Comparison of ENCODE assay signal across 24 cellular contexts in genomic region chr9:118659011-118659410, GRCh38.
"Had no signal": no experiment of that assay in that cellular context is flagged by ENCODE, and none has a peak within 500 bp of the region (broad histone marks: within the 10 kb centered on the region; RNA-seq: fewer than 3 reads in every experiment).

No MANE protein-coding gene starts in this region.

- H3K36me3 ChIP-seq: neutrophil, pancreas, right lobe of liver, sigmoid colon, stomach, thoracic aorta, thyroid gland, tibial nerve, upper lobe of left lung, uterus had no signal

- H3K27me3 ChIP-seq: neutrophil, pancreas, right lobe of liver, sigmoid colon, stomach, thyroid gland, tibial nerve, upper lobe of left lung, uterus had no signal

- DNase-seq: naive thymus-derived CD8-positive, alpha-beta T cell; nephron progenitor cell; nucleus accumbens; pancreas; psoas muscle; right cardiac atrium; right lobe of liver; sigmoid colon; small intestine; stimulated activated CD4-positive, alpha-beta T cell treated with anti-CD3 and anti-CD28 coated beads, Interleukin-15, amount 100 ng/mL, for 24 hours; stimulated activated CD4-positive, alpha-beta T cell treated with anti-CD3 and anti-CD28 coated beads, Interleukin-2, amount 100 ng/mL, for 24 hours; stimulated activated CD4-positive, alpha-beta T cell treated with anti-CD3 and anti-CD28 coated beads, Interleukin-2, amount 100 ng/mL, for 48 hours; stimulated activated CD4-positive, alpha-beta T cell treated with anti-CD3 and anti-CD28 coated beads, Interleukin-4, amount 100 ng/mL, for 24 hours; stimulated activated naive B cell treated with anti-CD40 and anti-IgM and Interleukin-4, amounts not matched to agents 10 μg/mL and 1 μg/mL and 100 μg/mL, for 72 hours; stimulated activated naive CD4-positive, alpha-beta T cell treated with Interleukin-2 at 50 U/mL for 16 hours; stomach; thyroid gland; upper lobe of left lung; uterus had no signal

- H3K27ac ChIP-seq: neutrophil, pancreas, psoas muscle, right lobe of liver, sigmoid colon, stomach, thoracic aorta, thyroid gland, tibial nerve, upper lobe of left lung, uterus had no signal

- FAIRE-seq: pancreas, small intestine had no signal

- ATAC-seq: naive thymus-derived CD8-positive, alpha-beta T cell; natural killer cell treated with Interleukin-12 subunit alpha and Interleukin-12 subunit beta and Interleukin-15 and Interleukin-18, amount 100 ng/mL, for 72 hours; pancreas; psoas muscle; right cardiac atrium; right lobe of liver; stimulated activated effector memory CD8-positive, alpha-beta T cell treated with anti-CD3 and anti-CD28 coated beads, Interleukin-12 subunit alpha, Interleukin-12 subunit beta, amount 100 ng/mL, for 72 hours; stimulated activated naive B cell treated with anti-CD40 and anti-IgM and Interleukin-4, amounts not matched to agents 10 μg/mL and 1 μg/mL and 100 μg/mL, for 72 hours had no signal

- H3K4me3 ChIP-seq: pancreas, psoas muscle, right lobe of liver, sigmoid colon, stomach, thoracic aorta, thyroid gland, tibial nerve, upper lobe of left lung, uterus had no signal
